9 cellular contexts compared by ENCODE assay signal in the genomic region with DNA sequence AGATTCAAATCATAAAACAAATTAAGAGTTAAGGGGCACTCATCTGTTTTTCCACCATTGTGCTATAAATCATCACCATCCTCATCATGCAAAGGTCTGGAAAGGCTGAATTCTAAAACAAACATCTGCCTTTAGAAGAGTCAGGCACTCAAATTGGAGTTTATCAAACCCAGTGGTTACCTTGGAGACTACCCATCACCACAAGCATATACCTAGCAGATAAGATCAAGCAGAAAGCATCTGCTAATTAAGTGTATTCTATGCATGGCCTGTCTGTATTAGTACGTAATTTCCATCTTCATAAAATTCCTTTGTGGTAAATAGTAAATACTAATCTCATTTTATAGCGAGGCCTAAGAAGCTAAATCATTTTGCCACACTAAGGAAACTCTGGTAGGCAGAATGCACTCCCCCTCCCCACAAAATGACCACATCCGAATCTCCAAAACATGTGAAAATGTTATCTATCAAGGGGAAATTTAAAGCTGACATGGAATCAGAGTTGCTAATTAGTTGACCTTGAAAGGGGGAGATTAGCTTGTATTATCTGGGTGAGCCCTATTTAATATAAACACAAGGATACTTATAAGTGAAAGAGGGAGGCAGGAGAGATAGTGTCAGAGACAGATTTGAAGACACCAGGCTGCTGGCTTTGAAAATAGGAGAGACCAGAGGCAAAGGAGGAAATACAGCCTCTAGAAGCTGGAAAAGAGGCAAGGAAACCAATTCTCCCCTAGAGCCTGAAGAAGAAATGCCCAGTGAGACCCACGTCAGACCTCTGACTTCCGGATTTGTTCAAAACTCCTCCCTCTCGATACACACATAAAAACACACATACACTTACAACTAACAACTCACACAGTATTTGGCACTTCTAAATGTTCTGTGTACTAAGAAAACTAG. TPM values are rescaled to one million over a fixed set of nuclear protein-coding genes. Genes with fewer than 3 reads are reported as not detected.
A peak's percentile ranks its signal among the peaks of the same experiment; 100 is the strongest.
DNase-seq lines count a peak whose midpoint lies in the region; ATAC-seq, FAIRE-seq and TF ChIP-seq lines count a peak whose summit lies in the region.
"Had no signal": no experiment of that assay in that cellular context is flagged by ENCODE, and none has a peak within 500 bp of the region (broad histone marks: within the 10 kb centered on the region; RNA-seq: fewer than 3 reads in every experiment).

No MANE protein-coding gene starts in this region.

- H3K4me3 Mint-ChIP-seq in activated naive CD8-positive, alpha-beta T cell treated with anti-CD3 and anti-CD28 coated beads, Interleukin-2, amount 10 ng/mL, durations not matched to agents 7 days and 5 days: peak overlapping the region; percentile 60
- peak overlapping the region in 6 of 8 donors; percentile 4 to 74 (median 50) for H3K4me3 Mint-ChIP-seq in naive B cell
- H3K4me3 Mint-ChIP-seq: neural crest cell had no signal

- H3K36me3 Mint-ChIP-seq in activated naive CD8-positive, alpha-beta T cell treated with anti-CD3 and anti-CD28 coated beads, Interleukin-2, amount 10 ng/mL, durations not matched to agents 7 days and 5 days: peaks cover 8% of the 10 kb centered on the region
- H3K36me3 Mint-ChIP-seq in naive B cell: no peaks in the 10 kb centered on the region

- POLR2A ChIA-PET in activated naive CD8-positive, alpha-beta T cell treated with anti-CD3 and anti-CD28 coated beads, Interleukin-2, amount 10 ng/mL, durations not matched to agents 7 days and 5 days (lab: Charles Lee): interaction anchor here (0.5 to 1.3 kb wide), 3 partner anchors 12 to 23 kb away, joined by 3 to 5 read pairs (median 3); a partner anchor contains a TSS

- H3K4me1 Mint-ChIP-seq in activated naive CD8-positive, alpha-beta T cell treated with anti-CD3 and anti-CD28 coated beads, Interleukin-2, amount 10 ng/mL, durations not matched to agents 7 days and 5 days: peaks cover 17% of the 10 kb centered on the region
- H3K4me1 Mint-ChIP-seq in naive B cell: peaks cover 35 to 69% (median 68%) of the 10 kb centered on the region in 3 donors

- H3K9me3 Mint-ChIP-seq in activated naive CD8-positive, alpha-beta T cell treated with anti-CD3 and anti-CD28 coated beads, Interleukin-2, amount 10 ng/mL, durations not matched to agents 7 days and 5 days: no peaks in the 10 kb centered on the region
- no peaks in the 10 kb centered on the region for H3K9me3 Mint-ChIP-seq in naive B cell
- H3K9me3 Mint-ChIP-seq: neural crest cell had no signal

- H3K27ac Mint-ChIP-seq in activated naive CD8-positive, alpha-beta T cell treated with anti-CD3 and anti-CD28 coated beads, Interleukin-2, amount 10 ng/mL, durations not matched to agents 7 days and 5 days: peak overlapping the region; percentile 69
- H3K27ac Mint-ChIP-seq in naive B cell: peak overlapping the region; percentile 83 to 95 (median 88)

- no peaks in the 10 kb centered on the region for H3K27me3 Mint-ChIP-seq in activated naive CD8-positive, alpha-beta T cell treated with anti-CD3 and anti-CD28 coated beads, Interleukin-2, amount 10 ng/mL, durations not matched to agents 7 days and 5 days
- H3K27me3 Mint-ChIP-seq in naive B cell: no peaks in the 10 kb centered on the region

- peak; percentile 5 for FAIRE-seq in GM12892 (lab: Jason Lieb, UNC)

- DNase-seq in GM12892 (ENCODE audit: insufficient read length) (no peak), NCI-H146 treated with DMSO at 0.1 percent for 48 hours (lab: John Stamatoyannopoulos, UW; ENCODE audit: unreplicated experiment) (peak; percentile 66), naive B cell (no peak), caudate nucleus (lab: John Stamatoyannopoulos, UW) (no peak), occipital lobe (lab: John Stamatoyannopoulos, UW) (no peak), H4 (ENCODE audit: low spot score) (no peak)
- no peak for DNase-seq in activated naive CD8-positive, alpha-beta T cell treated with anti-CD3 and anti-CD28 coated beads, Interleukin-2, amount 10 ng/mL, durations not matched to agents 7 days and 5 days
- DNase-seq: SIG-M5 had no signal

- TF ChIP-seq POLR2A in GM12892 (IDR thresholded peaks at IDR 0.05; ENCODE audit: low read depth, low read length): no peak

- no peak overlapping the region for H3K27ac ChIP-seq in caudate nucleus (ENCODE audit: low read depth, low read length)

- ATAC-seq in activated naive CD8-positive, alpha-beta T cell treated with anti-CD3 and anti-CD28 coated beads, Interleukin-2, amount 10 ng/mL, durations not matched to agents 7 days and 5 days (ENCODE audit: low read depth): peak; percentile 57
- ATAC-seq in naive B cell (ENCODE audit: low read depth in 2 of 2): peak; percentile 79 to 80

RNA-seq across cellular contexts. Expression of a gene that starts 23.2 kb away (rescaled TPM):
- polyA plus RNA-seq in GM12892 (2012; ENCODE audit: missing spikeins): 25.0 TPM
- total RNA-seq in activated naive CD8-positive, alpha-beta T cell treated with anti-CD3 and anti-CD28 coated beads, Interleukin-2, amount 10 ng/mL, durations not matched to agents 7 days and 5 days: 10 to 100 TPM; 62.3 to 66.6 TPM
- 100 to 1,000 TPM in 1 of 6 donors, 10 to 100 TPM in 5; 22.5 to 100 (median 59.7) TPM for polyA plus RNA-seq in naive B cell (ENCODE audit: low read depth in 6 of 6)
- total RNA-seq in occipital lobe: 87.0 TPM
- 9.5 and 10.0 TPM in 2 replicates for total RNA-seq in H4 (2014; rRNA removed; shearing (Covaris generic))

RNA-seq across cellular contexts. Expression of a gene that starts 23.6 kb away (rescaled TPM):
- polyA plus RNA-seq in GM12892 (2012; ENCODE audit: missing spikeins): 18.1 TPM
- 10 to 100 TPM; 31.9 to 34.9 TPM for total RNA-seq in activated naive CD8-positive, alpha-beta T cell treated with anti-CD3 and anti-CD28 coated beads, Interleukin-2, amount 10 ng/mL, durations not matched to agents 7 days and 5 days
- 10 to 100 TPM; 36.2 to 72.9 (median 64.0) TPM for polyA plus RNA-seq in naive B cell (ENCODE audit: low read depth in 6 of 6)
- 35.2 TPM for total RNA-seq in occipital lobe
- 28.3 and 46.0 TPM in 2 replicates for total RNA-seq in H4 (2014; rRNA removed; shearing (Covaris generic))
